In the genomic region with DNA sequence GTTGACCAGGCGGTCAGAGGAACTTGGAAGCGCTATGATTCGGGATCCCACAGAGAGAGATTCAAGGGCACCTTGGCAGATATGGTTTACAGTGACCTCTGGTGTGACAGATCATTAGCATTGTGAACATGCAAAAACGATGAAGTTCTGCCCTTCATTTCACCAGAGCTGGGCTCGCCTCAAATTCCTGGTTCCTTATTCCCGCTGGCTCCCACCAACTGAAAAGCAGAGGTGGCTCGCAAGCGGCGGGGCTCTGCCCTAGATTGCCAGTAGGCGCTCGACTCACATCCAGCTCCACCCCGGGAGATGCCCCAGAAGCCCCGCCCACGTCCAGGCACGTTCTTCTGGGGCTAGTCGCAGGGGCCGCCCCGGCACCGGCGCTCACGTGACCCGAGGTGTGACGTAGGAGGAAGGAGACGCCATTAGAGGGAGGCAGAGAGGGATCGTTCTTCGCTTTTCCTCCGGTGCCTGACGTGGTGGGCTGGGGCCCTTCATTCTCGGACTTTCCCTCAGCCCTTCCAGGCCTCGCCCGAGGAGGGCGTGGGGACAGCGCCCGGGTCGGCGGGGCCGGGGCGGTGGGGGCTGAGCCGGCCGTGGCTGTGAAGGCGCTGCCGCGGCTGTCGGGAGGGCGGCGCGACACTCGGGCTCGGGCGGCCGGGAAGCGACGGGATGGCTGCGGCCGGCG, we compare ENCODE assay signal across 8 cellular contexts.
DNase-seq lines count a peak whose midpoint lies in the region; ATAC-seq lines count a peak whose summit lies in the region.

Gene RAB21 (plus strand): TSS at position 403 of the 685 bp plus-strand sequence. CDS start 267 bp downstream, at position 670.

- H3K27me3 Mint-ChIP-seq in central memory CD8-positive, alpha-beta T cell = peaks cover 34% of the 10 kb centered on the region

- peaks cover 42% of the 10 kb centered on the region for H3K4me1 Mint-ChIP-seq in central memory CD8-positive, alpha-beta T cell

- DNase-seq in AG20443 (ENCODE audit: low spot score) (peak; percentile 99), NCI-H446 (lab: John Stamatoyannopoulos, UW) (peak; percentile 74 to 97), iris pigment epithelial cell (ENCODE audit: low read depth) (peak; percentile 97)
- DNase-seq in activated CD4-positive, CD25-positive, alpha-beta regulatory T cell treated with anti-CD3 and anti-CD28 coated beads, Interleukin-2, amount 50 U/mL, for 16 hours (ENCODE audit: low read depth, low spot score) = peak; percentile 97
- DNase-seq in central memory CD8-positive, alpha-beta T cell (ENCODE audit: low spot score in 2 of 2) = peak; percentile 96 to 98
- peak; percentile 98 for DNase-seq in stimulated activated CD4-positive, alpha-beta T cell treated with anti-CD3 and anti-CD28 coated beads, Interleukin-12 subunit alpha, Interleukin-12 subunit beta, amount 100 ng/mL, for 4 hours

- peak within 1 kb of the TSS; percentile 87 for H3K4me3 Mint-ChIP-seq in central memory CD8-positive, alpha-beta T cell

- peak; percentile 87 for ATAC-seq in GM19025 (IDR thresholded peaks at IDR 0.05; ENCODE audit: low read depth, unreplicated experiment)
- ATAC-seq in HG03342 (IDR thresholded peaks at IDR 0.05; ENCODE audit: unreplicated experiment) = peak; percentile 97
- peak; percentile 94 for ATAC-seq in central memory CD8-positive, alpha-beta T cell (replicated peaks; ENCODE audit: extremely low read depth, poor library complexity, severe bottlenecking)

- H3K9me3 Mint-ChIP-seq in central memory CD8-positive, alpha-beta T cell = no peaks in the 10 kb centered on the region

- peak within 1 kb of the TSS; percentile 98 for H3K27ac Mint-ChIP-seq in central memory CD8-positive, alpha-beta T cell (ENCODE audit: low read depth)

- peaks cover 18% of the 10 kb centered on the region for H3K36me3 Mint-ChIP-seq in central memory CD8-positive, alpha-beta T cell (ENCODE audit: insufficient read depth)

Comparison
In these comparisons a context has a peak if more than half of its experiments do, and no peak if none do; other contexts are left out.
1. Peak in every context shown above with its lines: DNase-seq and ATAC-seq.